ENCODE assay signal across 1 cellular context in genomic region chr17:48636177-48637018, GRCh38.
TF ChIP-seq lines count a peak whose summit lies in the region.

No MANE protein-coding gene starts in this region.

TF ChIP-seq in K562, 482 proteins besides CTCF, POLR2A, EP300 and RAD21 (continued from another document and continues in another):
- TF ChIP-seq ARID4B (CRISPR knock-in tag; IDR thresholded peaks at IDR 0.05): no peak
- no peak for TF ChIP-seq FOXJ2 (tag; IDR thresholded peaks at IDR 0.05)
- no peak for TF ChIP-seq MCM3 (IDR thresholded peaks at IDR 0.05)
- 0 out of 2 replicates have a peak, but pooled peaks have one; percentile 49 for TF ChIP-seq SMAD3 (CRISPR knock-in tag; conservative IDR thresholded peaks at IDR 0.05)
- TF ChIP-seq FOXA3 (CRISPR knock-in tag; conservative IDR thresholded peaks at IDR 0.05 in 1 of 2, IDR thresholded peaks at IDR 0.05 in 1 of 2): no peak
- TF ChIP-seq BCLAF1 (IDR thresholded peaks at IDR 0.05; ENCODE audit: borderline replicate concordance in 1 of 2, control insufficient read depth in 1 of 2, low read depth in 2 of 2, low read length in 1 of 2): no peak
- TF ChIP-seq BHLHE40 (IDR thresholded peaks at IDR 0.05; ENCODE audit: low read length): peak; percentile 56
- TF ChIP-seq HNRNPL (IDR thresholded peaks at IDR 0.05; ENCODE audit: low read depth, low read length): 0 out of 2 replicates have a peak, but pooled peaks have one; percentile 63
- TF ChIP-seq CHD7 (IDR thresholded peaks at IDR 0.05; ENCODE audit: low read depth, low read length): no peak
- no peak for TF ChIP-seq NFIC (IDR thresholded peaks at IDR 0.05)
- TF ChIP-seq PHF8 (IDR thresholded peaks at IDR 0.05; ENCODE audit: borderline replicate concordance, low read length): peak; percentile 14; the same call in 1 of the 2 replicates
- TF ChIP-seq EZH2 (IDR thresholded peaks at IDR 0.05; ENCODE audit: borderline replicate concordance, low read depth, low read length): no peak
- TF ChIP-seq SLC30A9 (CRISPR knock-in tag; IDR thresholded peaks at IDR 0.05): no peak
- no peak for TF ChIP-seq RBM25 (IDR thresholded peaks at IDR 0.05; ENCODE audit: low read depth, low read length, severe bottlenecking)
- TF ChIP-seq AFF1 (IDR thresholded peaks at IDR 0.05; ENCODE audit: low read depth in 1 of 2, partially characterized antibody in 2 of 2): peak in 1 of 2 experiments; percentile 11
- peak; percentile 87 for TF ChIP-seq CXXC5 (CRISPR knock-in tag; IDR thresholded peaks at IDR 0.05)
- no peak for TF ChIP-seq PBX2 (CRISPR knock-in tag; IDR thresholded peaks at IDR 0.05; ENCODE audit: low read depth)
- TF ChIP-seq PBX2 (tag; conservative IDR thresholded peaks at IDR 0.05; ENCODE audit: low read depth): no peak
- no peak for TF ChIP-seq PML (IDR thresholded peaks at IDR 0.05; ENCODE audit: low read length)
